Comparison of ENCODE assay signal across 8 cellular contexts in the genomic region with DNA sequence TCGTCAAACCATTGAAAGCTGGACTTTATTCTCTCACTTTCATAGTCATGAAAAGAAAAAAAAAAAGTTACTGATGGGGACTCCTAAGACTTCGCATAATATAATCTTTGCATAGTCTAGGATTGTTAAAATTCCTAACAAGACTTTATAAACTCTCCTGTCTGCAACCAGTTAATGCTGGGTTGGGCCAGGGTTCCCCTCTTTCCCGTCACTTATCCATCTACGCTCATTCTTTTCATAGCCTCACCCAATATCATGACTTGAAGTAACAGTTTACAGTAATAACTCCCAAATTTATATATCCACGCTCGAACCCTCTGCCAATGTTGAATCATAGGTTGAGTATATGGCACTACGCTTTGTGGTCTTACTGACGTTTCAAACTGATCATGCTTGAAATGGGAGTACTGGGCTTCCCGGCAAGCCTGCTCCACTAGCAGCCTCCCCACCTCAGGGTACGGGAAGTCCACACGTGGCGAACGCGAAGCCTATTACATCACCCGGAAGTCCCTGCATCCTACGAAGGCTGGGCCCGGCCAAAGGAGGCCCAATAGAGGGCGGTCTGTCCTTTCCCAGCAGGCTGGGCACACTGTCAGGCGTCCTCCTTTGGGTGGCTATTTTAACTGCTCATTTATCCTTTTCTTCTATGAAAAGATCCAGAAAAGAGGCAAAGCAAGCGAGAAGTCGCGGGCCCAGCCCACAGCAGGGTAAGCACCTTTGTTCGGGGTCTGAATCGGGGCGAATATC. TPM values are rescaled to one million over a fixed set of nuclear protein-coding genes. Genes with fewer than 3 reads are reported as not detected.
DNase-seq lines count a peak whose midpoint lies in the region; ATAC-seq and TF ChIP-seq lines count a peak whose summit lies in the region.

No MANE protein-coding gene starts in this region.

- H3K36me3 ChIP-seq in BJ (ENCODE audit: control insufficient read depth, insufficient read depth, low read length), result peaks cover 8% of the 10 kb centered on the region

- CTCF ChIA-PET in BJ (lab: Yijun Ruan, JAX), result no interaction called here

- peak; percentile 53 for ATAC-seq in GM19025 (IDR thresholded peaks at IDR 0.05; ENCODE audit: low read depth, unreplicated experiment)
- ATAC-seq in HG03280 (IDR thresholded peaks at IDR 0.05; ENCODE audit: unreplicated experiment), result peak; percentile 68

- TF ChIP-seq CTCF in BJ (IDR thresholded peaks at IDR 0.05; ENCODE audit: insufficient read depth, low read depth, low read length) (peak; percentile 33), coronary artery (IDR thresholded peaks at IDR 0.05) (no peak)

- DNase-seq in BJ (ENCODE audit: low read depth) (peak; percentile 74), NCI-H345 (lab: John Stamatoyannopoulos, UW) (peak; percentile 89), coronary artery (ENCODE audit: low spot score) (peak; percentile 97), left kidney (ENCODE audit: low read depth, low spot score) (peak; percentile 98)
- DNase-seq in activated CD4-positive, CD25-positive, alpha-beta regulatory T cell treated with anti-CD3 and anti-CD28 coated beads, Interleukin-2, amount 50 U/mL, for 72 hours, result peak; percentile 71
- DNase-seq in stimulated activated CD4-positive, alpha-beta T cell treated with anti-CD3 and anti-CD28 coated beads, Interleukin-1b, Interleukin-23, amount 100 ng/mL, for 48 hours, result peak; percentile 89

- H3K27me3 ChIP-seq in BJ (ENCODE audit: control insufficient read depth, insufficient read depth, low read length), result no peaks in the 10 kb centered on the region

- POLR2A ChIA-PET in BJ (lab: Charles Lee), result no interaction called here

- H3K27ac ChIP-seq in coronary artery, result peak overlapping the region; percentile 97 to 99

- H3K4me3 ChIP-seq in BJ (ENCODE audit: low read depth, low read length) (peak overlapping the region; percentile 84), coronary artery (peak overlapping the region; percentile 91)

RNA-seq across cellular contexts. Expression of gene ZNF460, which starts 0.7 kb away (rescaled TPM):
- polyA plus RNA-seq in BJ (2011; rRNA removed), result 11.7 and 13.9 TPM in 2 replicates
- 109 and 140 TPM in 2 replicates for polyA minus RNA-seq in BJ (2011; rRNA and poly(A)+ RNA removed)

RNA-seq across cellular contexts. Expression of gene ZNF805, which starts 39.2 kb away (rescaled TPM):
- polyA plus RNA-seq in BJ (2011; rRNA removed), result 5.1 and 5.2 TPM in 2 replicates
- 27.0 and 36.0 TPM in 2 replicates for polyA minus RNA-seq in BJ (2011; rRNA and poly(A)+ RNA removed)

RNA-seq across cellular contexts. Expression of gene ZNF543, which starts 40.7 kb away (rescaled TPM):
- polyA plus RNA-seq in BJ (2011; rRNA removed), result 1.7 and 2.1 TPM in 2 replicates
- polyA minus RNA-seq in BJ (2011; rRNA and poly(A)+ RNA removed), result 4.6 and 5.6 TPM in 2 replicates

RNA-seq across cellular contexts. Expression of gene AURKC, which starts 48.8 kb away (rescaled TPM):
- 1.3 and 1.5 TPM in 2 replicates for polyA plus RNA-seq in BJ (2011; rRNA removed)
- polyA minus RNA-seq in BJ (2011; rRNA and poly(A)+ RNA removed), result 0.19 and 0.41 TPM in 2 replicates

Comparison
In these comparisons a context has a peak if more than half of its experiments do, and no peak if none do; other contexts are left out.
1. Peak in every context shown above with its lines: DNase-seq, ATAC-seq, H3K4me3 ChIP-seq and H3K27ac ChIP-seq.